Comparison of ENCODE assay signal across 17 cellular contexts in genomic region chr4:147863808-147864472, GRCh38.
DNase-seq lines count a peak whose midpoint lies in the region; ATAC-seq and TF ChIP-seq lines count a peak whose summit lies in the region.
"Had no signal": no experiment of that assay in that cellular context is flagged by ENCODE, and none has a peak within 500 bp of the region (broad histone marks: within the 10 kb centered on the region; RNA-seq: fewer than 3 reads in every experiment).

No MANE protein-coding gene starts in this region.

- WGBS in esophagus muscularis mucosa = 77% methylated on average over 7 of the region's 10 CpGs

- H3K4me1 ChIP-seq in esophagus muscularis mucosa (peaks cover 43 to 78% (median 73%) of the 10 kb centered on the region in 4 donors), muscle layer of colon (ENCODE audit: insufficient read depth, low read length) (peaks cover 56% of the 10 kb centered on the region), thoracic aorta (ENCODE audit: control insufficient read depth in 1 of 2, low read depth in 2 of 2) (peaks cover 38 to 79% of the 10 kb centered on the region in 2 donors)
- H3K4me1 ChIP-seq: Peyer's patch had no signal

- H3K27ac ChIP-seq in esophagus muscularis mucosa (replicated peaks in 1 of 4) (peak overlapping the region; percentile 77 to 81 (median 79)), muscle layer of colon (ENCODE audit: low read depth, low read length) (peak overlapping the region; percentile 23), thoracic aorta (peak overlapping the region; percentile 43 to 64)
- H3K27ac ChIP-seq: Peyer's patch, suprapubic skin had no signal

- H3K27me3 ChIP-seq in esophagus muscularis mucosa (no peaks in the 10 kb centered on the region), muscle layer of colon (ENCODE audit: control insufficient read depth in 1 of 2, insufficient read depth in 2 of 2, low read length in 2 of 2) (no peaks in the 10 kb centered on the region), thoracic aorta (replicated peaks; ENCODE audit: insufficient read depth) (no peaks in the 10 kb centered on the region)
- H3K27me3 ChIP-seq: Peyer's patch, suprapubic skin had no signal

- TF ChIP-seq CTCF in esophagus muscularis mucosa (IDR thresholded peaks at IDR 0.05) (no peak), thoracic aorta (IDR thresholded peaks at IDR 0.05) (no peak)

- H3K4me3 ChIP-seq in esophagus muscularis mucosa = no peak overlapping the region
- no peak overlapping the region for H3K4me3 ChIP-seq in muscle layer of colon (ENCODE audit: low read depth in 1 of 2, low read length in 2 of 2)
- H3K4me3 ChIP-seq in thoracic aorta = peak overlapping the region; percentile 21
- H3K4me3 ChIP-seq: Peyer's patch, suprapubic skin had no signal

- intact Hi-C loops in esophagus muscularis mucosa (cut with DNase I) = loop anchor here (5.0 kb wide), 1 partner anchor 132 kb away; the partner anchor contains the start of gene ARHGAP10

- no peak for TF ChIP-seq POLR2A in esophagus muscularis mucosa (IDR thresholded peaks at IDR 0.05; ENCODE audit: low read depth)

- H3K36me3 ChIP-seq in esophagus muscularis mucosa = peaks cover 7 to 45% (median 30%) of the 10 kb centered on the region in 4 donors
- H3K36me3 ChIP-seq in muscle layer of colon (ENCODE audit: insufficient read depth, low read length) = peaks cover 11% of the 10 kb centered on the region
- H3K36me3 ChIP-seq in thoracic aorta = peaks cover 6% of the 10 kb centered on the region
- H3K36me3 ChIP-seq: Peyer's patch had no signal

- DNase-seq in HCEC 1CT = peak; percentile 19
- peak; percentile 72 for DNase-seq in esophagus muscularis mucosa (ENCODE audit: extremely low spot score)
- DNase-seq in thoracic aorta (ENCODE audit: low spot score) = no peak
- DNase-seq in SW480 (ENCODE audit: low spot score) = no peak
- DNase-seq in stimulated activated CD4-positive, alpha-beta T cell treated with anti-CD3 and anti-CD28 coated beads, Interleukin-4, amount 100 ng/mL, for 4 hours = no peak
- DNase-seq in NK-92 treated with Interleukin-12 subunit alpha and Interleukin-12 subunit beta, amount 100 ng/mL, for 24 hours (lab: John Stamatoyannopoulos, UW) = no peak
- DNase-seq: activated B cell treated with CpG ODN at 0.5 μM for 24 hours; activated naive CD4-positive, alpha-beta T cell treated with anti-CD3 and anti-CD28 coated beads for 36 hours; effector memory CD8-positive, alpha-beta T cell; NCI-H187; NCI-H69; Peyer's patch; stimulated activated CD4-positive, alpha-beta T cell treated with anti-CD3 and anti-CD28 coated beads, Interleukin-15, amount 100 ng/mL, for 24 hours; T-helper 1 cell had no signal

- TF ChIP-seq EP300 in esophagus muscularis mucosa (IDR thresholded peaks at IDR 0.05) = no peak

- no peak for ATAC-seq in thoracic aorta (ENCODE audit: insufficient number of reproducible peaks, low FRiP score, low read depth)
- ATAC-seq in GM18520 (IDR thresholded peaks at IDR 0.05; ENCODE audit: unreplicated experiment) = no peak
- ATAC-seq: effector memory CD8-positive, alpha-beta T cell had no signal

- H3K9me3 ChIP-seq in esophagus muscularis mucosa (no peaks in the 10 kb centered on the region), muscle layer of colon (ENCODE audit: low read length) (no peaks in the 10 kb centered on the region), thoracic aorta (no peaks in the 10 kb centered on the region)
- H3K9me3 ChIP-seq: Peyer's patch, suprapubic skin had no signal

- H3K9ac ChIP-seq in muscle layer of colon (ENCODE audit: low read length) = no peak overlapping the region

Comparison
In these comparisons a context has a peak if more than half of its experiments do, and no peak if none do; other contexts are left out.
1. DNase-seq: peak in HCEC 1CT (single experiment) and esophagus muscularis mucosa (single experiment); none in thoracic aorta (single experiment), SW480 (single experiment), stimulated activated CD4-positive, alpha-beta T cell treated with anti-CD3 and anti-CD28 coated beads, Interleukin-4, amount 100 ng/mL, for 4 hours (0 of 2) and NK-92 treated with Interleukin-12 subunit alpha and Interleukin-12 subunit beta, amount 100 ng/mL, for 24 hours (single experiment).
2. H3K27ac ChIP-seq: peak in every context shown above with its lines; median percentile 79 in esophagus muscularis mucosa; 54 in thoracic aorta; 23 in muscle layer of colon.